ENCODE assay signal across 19 cellular contexts in the genomic region with DNA sequence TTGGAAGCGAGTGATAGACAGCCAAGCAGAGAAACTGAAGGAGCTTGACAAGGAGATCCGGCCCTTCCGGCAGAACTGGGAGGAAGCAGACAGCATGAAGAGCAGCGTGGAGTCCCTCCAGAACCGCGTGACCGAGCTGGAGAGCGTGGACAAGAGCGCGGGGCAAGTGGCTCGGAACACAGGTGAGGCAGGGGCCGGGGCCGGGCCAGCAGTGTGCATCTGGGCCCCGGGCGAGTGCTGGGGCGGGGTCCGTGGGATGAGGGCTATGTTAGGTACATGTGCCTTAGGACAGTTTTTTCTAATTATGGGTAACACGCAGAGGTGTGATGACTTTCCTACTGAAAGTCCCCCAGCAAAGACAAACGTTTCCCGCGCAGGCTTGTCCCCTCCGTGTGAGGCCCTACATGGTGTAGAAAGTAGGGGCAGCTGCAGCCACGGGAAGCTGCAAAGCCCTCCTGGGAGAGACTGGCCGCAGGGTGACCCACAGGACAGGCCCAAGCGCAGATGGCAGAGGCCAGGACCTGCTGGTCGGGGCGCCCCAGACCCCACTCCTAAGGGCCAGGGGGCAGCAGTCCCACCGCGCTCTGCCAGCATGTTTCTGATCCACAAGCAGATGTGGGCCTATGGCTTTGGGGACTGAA. TPM values are rescaled to one million over a fixed set of nuclear protein-coding genes. Genes with fewer than 3 reads are reported as not detected.
A peak's percentile ranks its signal among the peaks of the same experiment; 100 is the strongest.
DNase-seq lines count a peak whose midpoint lies in the region; ATAC-seq and TF ChIP-seq lines count a peak whose summit lies in the region.
"Had no signal": no experiment of that assay in that cellular context is flagged by ENCODE, and none has a peak within 500 bp of the region (broad histone marks: within the 10 kb centered on the region; RNA-seq: fewer than 3 reads in every experiment).

No MANE protein-coding gene starts in this region.

- peaks cover 17% of the 10 kb centered on the region for H3K4me1 Mint-ChIP-seq in activated T-cell treated with anti-CD3 and anti-CD28 coated beads, Interleukin-2, amount 50 U/mL, for 4 hours (ENCODE audit: low read depth)
- H3K4me1 Mint-ChIP-seq in stimulated activated memory B cell treated with anti-CD40 and anti-IgM and Interleukin-4, amounts not matched to agents 10 μg/mL and 1 μg/mL and 100 μg/mL, for 72 hours = peaks cover 71% of the 10 kb centered on the region

- peak overlapping the region; percentile 87 for H3K27ac Mint-ChIP-seq in stimulated activated memory B cell treated with anti-CD40 and anti-IgM and Interleukin-4, amounts not matched to agents 10 μg/mL and 1 μg/mL and 100 μg/mL, for 72 hours

- no peaks in the 10 kb centered on the region for H3K27me3 Mint-ChIP-seq in activated T-cell treated with anti-CD3 and anti-CD28 coated beads, Interleukin-2, amount 50 U/mL, for 4 hours (ENCODE audit: low read depth)
- H3K27me3 Mint-ChIP-seq in stimulated activated memory B cell treated with anti-CD40 and anti-IgM and Interleukin-4, amounts not matched to agents 10 μg/mL and 1 μg/mL and 100 μg/mL, for 72 hours = no peaks in the 10 kb centered on the region
- H3K27me3 Mint-ChIP-seq: CD8-positive, alpha-beta memory T cell had no signal

- peaks cover 46% of the 10 kb centered on the region for H3K4me1 ChIP-seq in OCI-LY3 (ENCODE audit: low read length)
- H3K4me1 ChIP-seq in A673 (ENCODE audit: insufficient read depth, low read length, poor library complexity, severe bottlenecking) = no peaks in the 10 kb centered on the region

- CTCF ChIA-PET in A673 (lab: Charles Lee) = interaction anchor here (0.6 kb wide), 1 partner anchor 18 kb away, joined by 3 read pairs; no protein-coding TSS in a partner anchor

- peaks cover 51% of the 10 kb centered on the region for H4K20me1 ChIP-seq in OCI-LY3 (ENCODE audit: insufficient read depth, low read length)

- H3K79me2 ChIP-seq in OCI-LY3 (ENCODE audit: low read length) = peaks cover 72% of the 10 kb centered on the region

- H3K4me3 ChIP-seq in OCI-LY3 (ENCODE audit: low read length) = no peak overlapping the region
- H3K4me3 ChIP-seq in A673 (ENCODE audit: low read depth, low read length, poor library complexity, severe bottlenecking) = no peak overlapping the region
- H3K4me3 ChIP-seq: coronary artery, GM23248, PC-9, upper lobe of left lung had no signal

- no peak for DNase-seq in activated T-cell treated with anti-CD3 and anti-CD28 coated beads, Interleukin-2, amount 50 U/mL, for 4 hours
- DNase-seq in activated T-cell treated with anti-CD3 and anti-CD28 coated beads for 4 hours = no peak
- DNase-seq in epidermal melanocyte (ENCODE audit: insufficient read length, low spot score) = peak; percentile 18
- DNase-seq in A673 (ENCODE audit: low spot score) = no peak
- DNase-seq: CD8-positive, alpha-beta memory T cell; foreskin fibroblast; GM23248; mesendoderm; NCI-H1436 treated with DMSO at 0.1 percent for 48 hours; PC-9; stimulated activated naive CD4-positive, alpha-beta T cell had no signal

- peak overlapping the region; percentile 95; the same call in 1 of the 2 replicates for H3K27ac ChIP-seq in OCI-LY3 (ENCODE audit: low read length)
- H3K27ac ChIP-seq in A673 (ENCODE audit: low read depth, low read length, poor library complexity, severe bottlenecking) = no peak overlapping the region
- H3K27ac ChIP-seq: coronary artery, GM23248, PC-9, upper lobe of left lung had no signal

- peak overlapping the region; percentile 37 for H3K4me3 Mint-ChIP-seq in activated T-cell treated with anti-CD3 and anti-CD28 coated beads, Interleukin-2, amount 50 U/mL, for 4 hours
- no peak overlapping the region for H3K4me3 Mint-ChIP-seq in stimulated activated memory B cell treated with anti-CD40 and anti-IgM and Interleukin-4, amounts not matched to agents 10 μg/mL and 1 μg/mL and 100 μg/mL, for 72 hours
- H3K4me3 Mint-ChIP-seq: CD8-positive, alpha-beta memory T cell had no signal

- TF ChIP-seq CTCF in OCI-LY3 (IDR thresholded peaks at IDR 0.05; ENCODE audit: low read depth, low read length) = no peak
- no peak for TF ChIP-seq CTCF in A673 (conservative IDR thresholded peaks at IDR 0.05; ENCODE audit: low read depth, low read length)

- no peaks in the 10 kb centered on the region for H3K27me3 ChIP-seq in OCI-LY3 (ENCODE audit: low read depth, low read length)
- no peaks in the 10 kb centered on the region for H3K27me3 ChIP-seq in A673 (replicated peaks; ENCODE audit: insufficient read depth, low read depth, low read length, poor library complexity)
- H3K27me3 ChIP-seq: upper lobe of left lung had no signal

- no peak overlapping the region for H3K4me2 ChIP-seq in OCI-LY3 (ENCODE audit: low read length)
- H3K4me2 ChIP-seq: PC-9 had no signal

- H3K36me3 ChIP-seq in OCI-LY3 (replicated peaks; ENCODE audit: low read depth, low read length) (peaks cover 66% of the 10 kb centered on the region), A673 (ENCODE audit: insufficient read depth, low read length, poor library complexity, severe bottlenecking) (peaks cover 10% of the 10 kb centered on the region)

- intact Hi-C loops in A673 (cut with micrococcal nuclease; ENCODE audit: unreplicated experiment) = no loop called here

- POLR2A ChIA-PET in A673 (lab: Charles Lee; ENCODE audit: low non-redundant PET) = no interaction called here

- H3K9me3 ChIP-seq in OCI-LY3 (ENCODE audit: insufficient read depth, low read length) = no peaks in the 10 kb centered on the region
- H3K9me3 ChIP-seq in A673 (ENCODE audit: low read depth, low read length, poor library complexity, severe bottlenecking) = no peaks in the 10 kb centered on the region
- H3K9me3 ChIP-seq: upper lobe of left lung had no signal

- H3K36me3 Mint-ChIP-seq in activated T-cell treated with anti-CD3 and anti-CD28 coated beads, Interleukin-2, amount 50 U/mL, for 4 hours (ENCODE audit: insufficient read depth) = peaks cover 40% of the 10 kb centered on the region
- peaks cover 63% of the 10 kb centered on the region for H3K36me3 Mint-ChIP-seq in stimulated activated memory B cell treated with anti-CD40 and anti-IgM and Interleukin-4, amounts not matched to agents 10 μg/mL and 1 μg/mL and 100 μg/mL, for 72 hours

- no TSS peak for BruUV-seq in A673 (replicated peaks; lab: Mats Ljungman, UMichigan)

- ATAC-seq in activated T-cell treated with anti-CD3 and anti-CD28 coated beads, Interleukin-2, amount 50 U/mL, for 4 hours = no peak
- ATAC-seq in stimulated activated memory B cell treated with anti-CD40 and anti-IgM and Interleukin-4, amounts not matched to agents 10 μg/mL and 1 μg/mL and 100 μg/mL, for 72 hours = no peak
- ATAC-seq in GM18517 (IDR thresholded peaks at IDR 0.05; ENCODE audit: unreplicated experiment) (no peak), HG03457 (IDR thresholded peaks at IDR 0.05; ENCODE audit: unreplicated experiment) (no peak)

- no peak overlapping the region for H3K9ac ChIP-seq in OCI-LY3 (ENCODE audit: low read length)
- H3K9ac ChIP-seq: GM23248 had no signal

- H2AFZ ChIP-seq in OCI-LY3 (ENCODE audit: low read depth, low read length) = no peak overlapping the region
- H2AFZ ChIP-seq: GM23248, PC-9 had no signal

- H3K9me3 Mint-ChIP-seq in activated T-cell treated with anti-CD3 and anti-CD28 coated beads, Interleukin-2, amount 50 U/mL, for 4 hours = no peaks in the 10 kb centered on the region
- H3K9me3 Mint-ChIP-seq in stimulated activated memory B cell treated with anti-CD40 and anti-IgM and Interleukin-4, amounts not matched to agents 10 μg/mL and 1 μg/mL and 100 μg/mL, for 72 hours = no peaks in the 10 kb centered on the region
- H3K9me3 Mint-ChIP-seq: CD8-positive, alpha-beta memory T cell had no signal

RNA-seq across cellular contexts. Expression of a gene that starts 19.1 kb away (rescaled TPM):
- 1 to 10 TPM; 1.7 to 2.2 (median 2.0) TPM for total RNA-seq in activated T-cell treated with anti-CD3 and anti-CD28 coated beads, Interleukin-2, amount 50 U/mL, for 4 hours
- total RNA-seq in A673 (2021) = 5.6 and 6.7 TPM in 2 replicates
- total RNA-seq: endothelial cell of umbilical vein, GM23248, SK-MEL-5 had no signal
